24 cellular contexts compared by ENCODE assay signal in the genomic region with DNA sequence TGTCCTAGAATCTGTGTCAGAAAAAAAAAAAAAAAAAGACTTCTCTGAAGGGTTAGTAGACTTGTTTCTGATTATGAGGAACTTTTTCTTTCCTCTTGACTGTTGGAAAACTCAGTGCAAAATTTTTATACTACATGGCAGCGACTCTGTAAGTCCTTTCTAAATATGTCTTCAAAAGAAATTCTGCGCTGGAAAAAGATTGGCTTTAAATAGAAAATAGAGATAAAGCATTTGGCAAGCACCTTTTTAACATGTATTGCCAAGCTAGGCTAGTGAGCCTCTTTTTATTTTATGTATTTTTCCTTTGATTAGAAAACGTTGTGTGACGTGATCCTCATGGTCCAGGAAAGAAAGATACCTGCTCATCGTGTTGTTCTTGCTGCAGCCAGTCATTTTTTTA.
"Had no signal": no experiment of that assay in that cellular context is flagged by ENCODE, and none has a peak within 500 bp of the region (broad histone marks: within the 10 kb centered on the region; RNA-seq: fewer than 3 reads in every experiment).

No MANE protein-coding gene starts in this region.

- H3K4me1 ChIP-seq: esophagus squamous epithelium, left lung, lower lobe of right lung, psoas muscle, right lobe of liver, suprapubic skin had no signal

- H3K27me3 ChIP-seq: esophagus squamous epithelium, hepatocyte, left lung, right lobe of liver, suprapubic skin, tibial artery had no signal

- H3K27ac ChIP-seq: coronary artery, esophagus squamous epithelium, hepatocyte, left lung, lower lobe of right lung, psoas muscle, right lobe of liver, suprapubic skin, tibial artery had no signal

- H3K9me3 ChIP-seq: esophagus squamous epithelium, left lung, lower lobe of right lung, psoas muscle, right lobe of liver, suprapubic skin, tibial artery had no signal

- DNase-seq: dermis blood vessel endothelial cell; effector memory CD4-positive, alpha-beta T cell; erythroblast; esophagus squamous epithelium; kidney; left lung; lower lobe of right lung; naive thymus-derived CD8-positive, alpha-beta T cell; nephron progenitor cell; nucleus accumbens; posterior cingulate gyrus; psoas muscle; right lobe of liver; stimulated activated CD4-positive, alpha-beta T cell treated with anti-CD3 and anti-CD28 coated beads, Interleukin-12 subunit alpha, Interleukin-12 subunit beta, amount 100 ng/mL, for 4 hours; stimulated activated CD4-positive, alpha-beta T cell treated with anti-CD3 and anti-CD28 coated beads, Interleukin-1b, Interleukin-23, amount 100 ng/mL, for 48 hours; stimulated activated CD4-positive, alpha-beta T cell treated with anti-CD3 and anti-CD28 coated beads, Interleukin-4, amount 100 ng/mL, for 1 hour; stimulated activated CD8-positive, alpha-beta memory T cell treated with anti-CD3 and anti-CD28 coated beads, Interleukin-4, amount 100 ng/mL, for 48 hours; stimulated activated naive CD4-positive, alpha-beta T cell; stimulated activated naive CD8-positive, alpha-beta T cell treated with anti-CD3 and anti-CD28 coated beads, Interleukin-15, amount 100 ng/mL, for 72 hours; tibial artery had no signal

- H3K4me3 ChIP-seq: coronary artery, esophagus squamous epithelium, hepatocyte, left lung, lower lobe of right lung, psoas muscle, right lobe of liver, smooth muscle cell, suprapubic skin, tibial artery had no signal

- ATAC-seq: left lung; lower lobe of right lung; naive thymus-derived CD8-positive, alpha-beta T cell; psoas muscle; right lobe of liver; stimulated activated naive CD8-positive, alpha-beta T cell treated with anti-CD3 and anti-CD28 coated beads, Interleukin-15, amount 100 ng/mL, for 72 hours had no signal
